In genomic region chr10:129908406-129908805, GRCh38 we compare ENCODE assay signal across 30 cellular contexts. TPM values are rescaled to one million over a fixed set of nuclear protein-coding genes. Genes with fewer than 3 reads are reported as not detected.
"Had no signal": no experiment of that assay in that cellular context is flagged by ENCODE, and none has a peak within 500 bp of the region (broad histone marks: within the 10 kb centered on the region; RNA-seq: fewer than 3 reads in every experiment).

No MANE protein-coding gene starts in this region.

- H3K27me3 ChIP-seq: colonic mucosa, foreskin keratinocyte, heart right ventricle, tibial nerve, upper lobe of left lung had no signal

- H3K36me3 Mint-ChIP-seq: naive thymus-derived CD4-positive, alpha-beta T cell; stimulated activated naive B cell treated with anti-CD40 and anti-IgM and Interleukin-4, amounts not matched to agents 10 μg/mL and 1 μg/mL and 100 μg/mL, for 72 hours had no signal

- H3K27ac Mint-ChIP-seq: dendritic cell treated with granulocyte-macrophage colony-stimulating factor and Interleukin-4, amounts not matched to agents 40 ng/mL and 50 ng/mL, for 4 days; endodermal cell; naive thymus-derived CD4-positive, alpha-beta T cell; stimulated activated naive B cell treated with anti-CD40 and anti-IgM and Interleukin-4, amounts not matched to agents 10 μg/mL and 1 μg/mL and 100 μg/mL, for 72 hours; stimulated activated naive CD8-positive, alpha-beta T cell treated with anti-CD3 and anti-CD28 coated beads, Interleukin-15, Interleukin-2, amounts not matched to agents 100 ng/mL and 50 ng/mL, for 24 hours had no signal

- H3K27me3 Mint-ChIP-seq: dendritic cell treated with granulocyte-macrophage colony-stimulating factor and Interleukin-4, amounts not matched to agents 40 ng/mL and 50 ng/mL, for 4 days had no signal

- H3K36me3 ChIP-seq: colonic mucosa, esophagus muscularis mucosa, gastroesophageal sphincter, left lung, thoracic aorta, tibial nerve, upper lobe of left lung had no signal

- H3K4me1 ChIP-seq: colonic mucosa, esophagus muscularis mucosa, foreskin keratinocyte, gastroesophageal sphincter, left lung, upper lobe of left lung had no signal

- H3K9me3 Mint-ChIP-seq: dendritic cell treated with granulocyte-macrophage colony-stimulating factor and Interleukin-4, amounts not matched to agents 40 ng/mL and 50 ng/mL, for 4 days; endodermal cell; naive thymus-derived CD4-positive, alpha-beta T cell; stimulated activated naive B cell treated with anti-CD40 and anti-IgM and Interleukin-4, amounts not matched to agents 10 μg/mL and 1 μg/mL and 100 μg/mL, for 72 hours; stimulated activated naive CD8-positive, alpha-beta T cell treated with anti-CD3 and anti-CD28 coated beads, Interleukin-15, Interleukin-2, amounts not matched to agents 100 ng/mL and 50 ng/mL, for 24 hours had no signal

- H3K27ac ChIP-seq: colonic mucosa, epithelial cell of prostate, esophagus muscularis mucosa, foreskin keratinocyte, gastroesophageal sphincter, heart right ventricle, left lung, psoas muscle, thoracic aorta, tibial nerve, upper lobe of left lung had no signal

- H3K4me3 Mint-ChIP-seq: dendritic cell treated with granulocyte-macrophage colony-stimulating factor and Interleukin-4, amounts not matched to agents 40 ng/mL and 50 ng/mL, for 4 days; endodermal cell; naive thymus-derived CD4-positive, alpha-beta T cell; neural crest cell; stimulated activated naive B cell treated with anti-CD40 and anti-IgM and Interleukin-4, amounts not matched to agents 10 μg/mL and 1 μg/mL and 100 μg/mL, for 72 hours; stimulated activated naive CD8-positive, alpha-beta T cell treated with anti-CD3 and anti-CD28 coated beads, Interleukin-15, Interleukin-2, amounts not matched to agents 100 ng/mL and 50 ng/mL, for 24 hours had no signal

- ATAC-seq: foreskin keratinocyte; gastroesophageal sphincter; heart right ventricle; left cardiac atrium; left lung; naive thymus-derived CD4-positive, alpha-beta T cell; psoas muscle; right cardiac atrium; stimulated activated naive B cell treated with anti-CD40 and anti-IgM and Interleukin-4, amounts not matched to agents 10 μg/mL and 1 μg/mL and 100 μg/mL, for 72 hours had no signal

- DNase-seq: colonic mucosa; effector CD8-positive, alpha-beta T cell; endodermal cell; foreskin keratinocyte; heart right ventricle; hippocampal formation; left cardiac atrium; mammary epithelial cell; mesendoderm; midbrain; naive thymus-derived CD4-positive, alpha-beta T cell; nucleus accumbens; right cardiac atrium; small intestine; stimulated activated CD4-positive, alpha-beta T cell treated with anti-CD3 and anti-CD28 coated beads, Interleukin-15, amount 100 ng/mL, for 24 hours; stimulated activated CD4-positive, alpha-beta T cell treated with anti-CD3 and anti-CD28 coated beads, Interleukin-2, amount 100 ng/mL, for 48 hours; stimulated activated naive B cell treated with anti-CD40 and anti-IgM and Interleukin-4, amounts not matched to agents 10 μg/mL and 1 μg/mL and 100 μg/mL, for 72 hours; upper lobe of left lung had no signal

- H3K4me3 ChIP-seq: colonic mucosa, esophagus muscularis mucosa, gastroesophageal sphincter, heart right ventricle, left lung, psoas muscle, thoracic aorta, tibial nerve, upper lobe of left lung had no signal

- H3K4me1 Mint-ChIP-seq: naive thymus-derived CD4-positive, alpha-beta T cell; stimulated activated naive B cell treated with anti-CD40 and anti-IgM and Interleukin-4, amounts not matched to agents 10 μg/mL and 1 μg/mL and 100 μg/mL, for 72 hours had no signal

RNA-seq across cellular contexts. Expression of gene EBF3, which starts 55.7 kb away (rescaled TPM):
- total RNA-seq: chondrocyte; kidney epithelial cell; naive thymus-derived CD4-positive, alpha-beta T cell had no signal
- polyA plus RNA-seq: foreskin keratinocyte; mammary epithelial cell; naive thymus-derived CD4-positive, alpha-beta T cell had no signal
